ENCODE assay signal across 8 cellular contexts in genomic region chr10:101291254-101292193, GRCh38.
DNase-seq lines count a peak whose midpoint lies in the region; ATAC-seq, FAIRE-seq and TF ChIP-seq lines count a peak whose summit lies in the region.

No MANE protein-coding gene starts in this region.

- H3K27ac Mint-ChIP-seq in endothelial cell (ENCODE audit: unreplicated experiment): no peak overlapping the region

- H3K36me3 Mint-ChIP-seq in endothelial cell (ENCODE audit: low read depth, unreplicated experiment): peaks cover 7% of the 10 kb centered on the region

- peak; percentile 60 to 76 for TF ChIP-seq RAD21 in A549 (conservative IDR thresholded peaks at IDR 0.05 in 1 of 2, IDR thresholded peaks at IDR 0.05 in 1 of 2)

- FAIRE-seq in A549 (lab: Jason Lieb, UNC): no peak

- H3K4me3 Mint-ChIP-seq in endothelial cell (ENCODE audit: unreplicated experiment): peak overlapping the region; percentile 85

- H3K27me3 Mint-ChIP-seq in endothelial cell (ENCODE audit: unreplicated experiment): peaks cover 21% of the 10 kb centered on the region

- H3K27ac ChIP-seq in A549 (peak overlapping the region; percentile 37 to 82; a peak in 5 of 6 replicates), stomach (no peak overlapping the region)

- no peaks in the 10 kb centered on the region for H3K36me3 ChIP-seq in stomach

- TF ChIP-seq CTCF in A549 (IDR thresholded peaks at IDR 0.05) (peak; percentile 79), endothelial cell (IDR thresholded peaks at IDR 0.05; ENCODE audit: unreplicated experiment) (peak; percentile 90), stomach (IDR thresholded peaks at IDR 0.05) (peak in 5 of 7 experiments; percentile 23 to 53 (median 44))

- DNase-seq in A549 (ENCODE audit: low read depth in 1 of 2, low spot score in 1 of 2) (peak; percentile 59 to 85), GM19240 (ENCODE audit: insufficient read length, low spot score) (peak; percentile 59), NCI-H748 treated with DMSO at 0.1 percent for 48 hours (lab: John Stamatoyannopoulos, UW) (peak; percentile 49), endothelial cell (ENCODE audit: low spot score) (peak; percentile 87), myocyte (ENCODE audit: low read depth) (peak; percentile 77), stomach (peak; percentile 40)
- DNase-seq in activated CD8-positive, alpha-beta memory T cell treated with anti-CD3 and anti-CD28 coated beads, Interleukin-2, amount 50 U/mL, for 4 hours: peak; percentile 64

- peak; percentile 78 to 93 for ATAC-seq in A549
- ATAC-seq in HG02623 (IDR thresholded peaks at IDR 0.05; ENCODE audit: unreplicated experiment): no peak

- 21% methylated on average over 48 of the region's 70 CpGs for WGBS in A549 (ENCODE audit: missing lambda C conversion rate)
- WGBS in stomach, 5 donors: 1 to 4% (median 2%) methylated on average over 30 to 70 of the region's 70 CpGs

- no peak for TF ChIP-seq POLR2A in A549 (IDR thresholded peaks at IDR 0.05; ENCODE audit: low read length)
- TF ChIP-seq POLR2A in stomach (IDR thresholded peaks at IDR 0.05): no peak

- peaks cover 7% of the 10 kb centered on the region for H3K4me1 Mint-ChIP-seq in endothelial cell (ENCODE audit: unreplicated experiment)

- H3K4me1 ChIP-seq in A549 (peaks cover 6% of the 10 kb centered on the region; the same call in 1 of the 3 replicates), stomach (peaks cover 18 to 32% (median 28%) of the 10 kb centered on the region in 4 donors)

- H3K4me3 ChIP-seq in A549 (peak overlapping the region; percentile 63), stomach (peak overlapping the region; percentile 47 to 70 (median 54))

- POLR2A ChIA-PET in A549 (lab: Yijun Ruan, JAX): interaction anchor here (1.0 kb wide), 1 partner anchor 77 kb away, joined by 3 read pairs; no protein-coding TSS in a partner anchor

- H3K4me2 ChIP-seq in A549: peak overlapping the region; percentile 96

- H3K9me3 ChIP-seq in A549: no peaks in the 10 kb centered on the region
- H3K9me3 ChIP-seq in stomach: no peaks in the 10 kb centered on the region

- H3K9me3 Mint-ChIP-seq in endothelial cell (ENCODE audit: unreplicated experiment): peaks cover 3% of the 10 kb centered on the region

- CTCF ChIA-PET in A549 (lab: Yijun Ruan, JAX): interaction anchor here (0.6 to 15.8 kb wide), 50 partner anchors 9 to 285 kb away, joined by 3 to 253 read pairs (median 4); partner anchors contain the start of gene LBX1

- peaks cover 5 to 100% (median 71%) of the 10 kb centered on the region in 3 donors for H3K27me3 ChIP-seq in stomach

- intact Hi-C loops in stomach (cut with DNase I; ENCODE audit: low total_unique reads): no loop called here

- no peak for TF ChIP-seq EP300 in A549 (IDR thresholded peaks at IDR 0.05)
- no peak for TF ChIP-seq EP300 in stomach (IDR thresholded peaks at IDR 0.05)

TF ChIP-seq in A549, 52 proteins besides CTCF, POLR2A, EP300 and RAD21:
- TF ChIP-seq ATOH8 (CRISPR knock-in tag; IDR thresholded peaks at IDR 0.05; ENCODE audit: low read depth) (no peak), ZFP36 (IDR thresholded peaks at IDR 0.05; ENCODE audit: borderline replicate concordance, partially characterized antibody) (no peak), E2F6 (IDR thresholded peaks at IDR 0.05; ENCODE audit: borderline replicate concordance, low read depth) (0 out of 2 replicates have a peak, but pooled peaks have one; percentile 6), SMC3 (IDR thresholded peaks at IDR 0.05) (peak; percentile 90), KDM5A (IDR thresholded peaks at IDR 0.05) (no peak), BCL3 (IDR thresholded peaks at IDR 0.05) (no peak), EHMT2 (IDR thresholded peaks at IDR 0.05; ENCODE audit: low read depth) (no peak), KDM1A (IDR thresholded peaks at IDR 0.05; ENCODE audit: low read depth) (no peak), CBX2 (IDR thresholded peaks at IDR 0.05; ENCODE audit: borderline replicate concordance, low read depth) (no peak), TFCP2L1 (CRISPR knock-in tag; IDR thresholded peaks at IDR 0.05) (no peak), CBX8 (IDR thresholded peaks at IDR 0.05) (no peak), HOXA7 (CRISPR knock-in tag; IDR thresholded peaks at IDR 0.05) (no peak), JUN (IDR thresholded peaks at IDR 0.05) (no peak), NR3C1 (IDR thresholded peaks at IDR 0.05) (no peak), NFE2L2 (conservative IDR thresholded peaks at IDR 0.05; ENCODE audit: low read length) (no peak), RARB (CRISPR knock-in tag; IDR thresholded peaks at IDR 0.05) (no peak), EHF (CRISPR knock-in tag; IDR thresholded peaks at IDR 0.05) (no peak), NPAS2 (CRISPR knock-in tag; IDR thresholded peaks at IDR 0.05; ENCODE audit: borderline replicate concordance) (no peak), RFX5 (IDR thresholded peaks at IDR 0.05) (no peak)
- TF ChIP-seq, protein P1, sequence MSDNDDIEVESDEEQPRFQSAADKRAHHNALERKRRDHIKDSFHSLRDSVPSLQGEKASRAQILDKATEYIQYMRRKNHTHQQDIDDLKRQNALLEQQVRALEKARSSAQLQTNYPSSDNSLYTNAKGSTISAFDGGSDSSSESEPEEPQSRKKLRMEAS (IDR thresholded peaks at IDR 0.05): peak; percentile 22; the same call in 1 of the 2 replicates

Comparison
In these comparisons a context has a peak if more than half of its experiments do, and no peak if none do; other contexts are left out.
1. H3K27ac ChIP-seq: peak in A549 (2 of 2); none in stomach (0 of 5).
2. Peak in every context shown above with its lines, with median percentiles within 50 percentile points of each other: DNase-seq and CTCF ChIP-seq.